14 cellular contexts compared by ENCODE assay signal in genomic region chr14:79281244-79282199, GRCh38.
DNase-seq lines count a peak whose midpoint lies in the region; ATAC-seq and TF ChIP-seq lines count a peak whose summit lies in the region.
"Had no signal": no experiment of that assay in that cellular context is flagged by ENCODE, and none has a peak within 500 bp of the region (broad histone marks: within the 10 kb centered on the region; RNA-seq: fewer than 3 reads in every experiment).

No MANE protein-coding gene starts in this region.

- no TSS peak for BruUV-seq in Caco-2 (replicated peaks; lab: Mats Ljungman, UMichigan)

- 11 to 13% methylated on average over 4 to 6 of the region's 6 CpGs for WGBS in endodermal cell (ENCODE audit: insufficient coverage in 1 of 2, insufficient read length in 1 of 2), 2 experiments

- H3K27me3 Mint-ChIP-seq in Caco-2 (ENCODE audit: insufficient read depth, unreplicated experiment) (peaks cover 4% of the 10 kb centered on the region), endodermal cell (ENCODE audit: insufficient read depth) (peaks cover 30% of the 10 kb centered on the region)

- peak overlapping the region; percentile 83 for H3K4me2 ChIP-seq in parathyroid adenoma (ENCODE audit: low read length)

- H3K4me1 Mint-ChIP-seq in Caco-2 (ENCODE audit: low read depth, unreplicated experiment) (peaks cover 46% of the 10 kb centered on the region), endodermal cell (peaks cover 59% of the 10 kb centered on the region)

- no peak overlapping the region for H3K27ac ChIP-seq in endodermal cell (ENCODE audit: low read depth, low read length)
- H3K27ac ChIP-seq in parathyroid adenoma, result peak overlapping the region; percentile 68
- H3K27ac ChIP-seq: upper lobe of left lung had no signal

- no peak overlapping the region for H3K9ac ChIP-seq in endodermal cell (ENCODE audit: extremely low read depth, low read length, poor library complexity, severe bottlenecking)
- no peak overlapping the region for H3K9ac ChIP-seq in parathyroid adenoma

- H3K36me3 ChIP-seq in Caco-2 (ENCODE audit: control insufficient read depth, insufficient read depth, low read length), result no peaks in the 10 kb centered on the region
- no peaks in the 10 kb centered on the region for H3K36me3 ChIP-seq in endodermal cell (ENCODE audit: control insufficient read depth, insufficient read depth, low read length)
- no peaks in the 10 kb centered on the region for H3K36me3 ChIP-seq in parathyroid adenoma (ENCODE audit: control insufficient read depth, insufficient read depth, low read length)
- H3K36me3 ChIP-seq: upper lobe of left lung had no signal

- H2AFZ ChIP-seq in parathyroid adenoma, result no peak overlapping the region

- intact Hi-C loops in Caco-2 (cut with micrococcal nuclease; ENCODE audit: unreplicated experiment), result no loop called here

- H3K4me3 Mint-ChIP-seq in Caco-2 (ENCODE audit: unreplicated experiment) (peak overlapping the region; percentile 95), endodermal cell (peak overlapping the region; percentile 83)
- H3K4me3 Mint-ChIP-seq: T-helper 1 cell treated with Interleukin-12 subunit alpha and Interleukin-12 subunit beta and Interleukin-4 antibody, amounts not matched to agents 30 μg/mL and 1 μg/mL, for 36 hours had no signal

- ATAC-seq in GM19463 (IDR thresholded peaks at IDR 0.05; ENCODE audit: unreplicated experiment), result no peak
- ATAC-seq in HG02759 (IDR thresholded peaks at IDR 0.05; ENCODE audit: unreplicated experiment), result no peak
- no peak for ATAC-seq in HG03521 (IDR thresholded peaks at IDR 0.05; ENCODE audit: unreplicated experiment)
- ATAC-seq: left lobe of liver had no signal

- H3K79me2 ChIP-seq in parathyroid adenoma, result peaks cover 31% of the 10 kb centered on the region

- H3K36me3 Mint-ChIP-seq in Caco-2 (ENCODE audit: insufficient read depth, unreplicated experiment) (peaks cover 11% of the 10 kb centered on the region), endodermal cell (ENCODE audit: low read depth) (no peaks in the 10 kb centered on the region)

- H3K4me1 ChIP-seq in Caco-2, result peaks cover 21% of the 10 kb centered on the region
- peaks cover 11% of the 10 kb centered on the region for H3K4me1 ChIP-seq in endodermal cell (ENCODE audit: control insufficient read depth, insufficient read depth, low read length)
- peaks cover 3% of the 10 kb centered on the region for H3K4me1 ChIP-seq in parathyroid adenoma

- POLR2A ChIA-PET in Caco-2 (lab: Charles Lee), result no interaction called here

- H3K27ac Mint-ChIP-seq in Caco-2 (ENCODE audit: unreplicated experiment) (no peak overlapping the region), endodermal cell (no peak overlapping the region)
- H3K27ac Mint-ChIP-seq: T-helper 1 cell treated with Interleukin-12 subunit alpha and Interleukin-12 subunit beta and Interleukin-4 antibody, amounts not matched to agents 30 μg/mL and 1 μg/mL, for 36 hours had no signal

- H3K9me3 ChIP-seq in Caco-2 (no peaks in the 10 kb centered on the region), endodermal cell (ENCODE audit: control insufficient read depth, low read length) (no peaks in the 10 kb centered on the region), parathyroid adenoma (ENCODE audit: control insufficient read depth, low read length) (no peaks in the 10 kb centered on the region)
- H3K9me3 ChIP-seq: upper lobe of left lung had no signal

- H3K27me3 ChIP-seq in Caco-2 (replicated peaks; ENCODE audit: control insufficient read depth, insufficient read depth, low read length) (no peaks in the 10 kb centered on the region), endodermal cell (ENCODE audit: control insufficient read depth, insufficient read depth, low read length, poor library complexity, severe bottlenecking) (peaks cover 37% of the 10 kb centered on the region), parathyroid adenoma (ENCODE audit: control insufficient read depth, insufficient read depth, low read length) (no peaks in the 10 kb centered on the region)

- CTCF ChIA-PET in Caco-2 (lab: Charles Lee), result no interaction called here

- H3K4me3 ChIP-seq in Caco-2 (ENCODE audit: low read depth, low read length) (no peak overlapping the region), endodermal cell (ENCODE audit: low read length) (peak overlapping the region; percentile 87), parathyroid adenoma (ENCODE audit: low read depth, low read length) (peak overlapping the region; percentile 86)

- DNase-seq in Caco-2, result no peak
- DNase-seq in NCI-H1105 (lab: John Stamatoyannopoulos, UW), result peak; percentile 25
- peak; percentile 56 for DNase-seq in endodermal cell
- DNase-seq in HUDEP-2 (lab: John Stamatoyannopoulos, UW; ENCODE audit: unreplicated experiment in 76 of 76), result no peak
- DNase-seq: activated gamma-delta T cell, MV-4-11, OCI-M1, upper lobe of left lung had no signal

- H3K9me3 Mint-ChIP-seq in Caco-2 (ENCODE audit: unreplicated experiment) (no peaks in the 10 kb centered on the region), endodermal cell (no peaks in the 10 kb centered on the region)
- H3K9me3 Mint-ChIP-seq: T-helper 1 cell treated with Interleukin-12 subunit alpha and Interleukin-12 subunit beta and Interleukin-4 antibody, amounts not matched to agents 30 μg/mL and 1 μg/mL, for 36 hours had no signal

- no peak for TF ChIP-seq CTCF in Caco-2 (IDR thresholded peaks at IDR 0.05; ENCODE audit: insufficient read depth in 1 of 2, low read depth in 1 of 2, low read length in 1 of 2, severe bottlenecking in 1 of 2, unreplicated experiment in 1 of 2)
- no peak for TF ChIP-seq CTCF in endodermal cell (conservative IDR thresholded peaks at IDR 0.05)
- no peak for TF ChIP-seq CTCF in parathyroid adenoma (IDR thresholded peaks at IDR 0.05)

Comparison
In these comparisons a context has a peak if more than half of its experiments do, and no peak if none do; other contexts are left out.
1. DNase-seq: peak in NCI-H1105 (single experiment) and endodermal cell (single experiment); none in Caco-2 (0 of 2) and HUDEP-2 (0 of 76).